In genomic region chr19:4067396-4068057, GRCh38 we compare ENCODE assay signal across 8 cellular contexts. TPM values are rescaled to one million over a fixed set of nuclear protein-coding genes. Genes with fewer than 3 reads are reported as not detected.
DNase-seq lines count a peak whose midpoint lies in the region; ATAC-seq and TF ChIP-seq lines count a peak whose summit lies in the region.

No MANE protein-coding gene starts in this region.

- no peaks in the 10 kb centered on the region for H3K9me3 ChIP-seq in BLaER1 treated with 17β-estradiol and CSF1 and Interleukin-3, amounts not matched to agents 10 nM and 100 nM (replicated peaks in 1 of 11)
- H3K9me3 ChIP-seq in stomach = no peaks in the 10 kb centered on the region

- H3K4me1 ChIP-seq in BLaER1 treated with 17β-estradiol and CSF1 and Interleukin-3, amounts not matched to agents 10 nM and 100 nM = peaks cover 35 to 50% (median 38%) of the 10 kb centered on the region in 10 experiments
- H3K4me1 ChIP-seq in stomach = peaks cover 26 to 42% (median 34%) of the 10 kb centered on the region in 4 donors

- H3K4me1 Mint-ChIP-seq in IgD-negative memory B cell (peaks cover 10 to 17% (median 12%) of the 10 kb centered on the region in 3 donors), immature natural killer cell (peaks cover 31 to 35% of the 10 kb centered on the region in 2 donors)

- no peaks in the 10 kb centered on the region for H3K9me3 Mint-ChIP-seq in IgD-negative memory B cell
- no peaks in the 10 kb centered on the region for H3K9me3 Mint-ChIP-seq in immature natural killer cell

- H3K4me3 ChIP-seq in BLaER1 treated with 17β-estradiol and CSF1 and Interleukin-3, amounts not matched to agents 10 nM and 100 nM = peak overlapping the region; percentile 83 to 96 (median 90)
- H3K4me3 ChIP-seq in stomach = peak overlapping the region; percentile 94 to 100 (median 100)

- peak overlapping the region; percentile 78 to 97 (median 91) for H3K4me2 ChIP-seq in BLaER1 treated with 17β-estradiol and CSF1 and Interleukin-3, amounts not matched to agents 10 nM and 100 nM

- peak overlapping the region; percentile 83 to 97 (median 94) for H3K4me3 Mint-ChIP-seq in IgD-negative memory B cell
- peak overlapping the region; percentile 84 to 88 (median 87) for H3K4me3 Mint-ChIP-seq in immature natural killer cell

- no peak for TF ChIP-seq POLR2A in stomach (IDR thresholded peaks at IDR 0.05)

- H3K27ac ChIP-seq in BLaER1 treated with 17β-estradiol and CSF1 and Interleukin-3, amounts not matched to agents 10 nM and 100 nM = peak overlapping the region; percentile 76 to 96 (median 91)
- H3K27ac ChIP-seq in stomach = peak overlapping the region; percentile 96 to 100 (median 98)

- TF ChIP-seq EP300 in stomach (IDR thresholded peaks at IDR 0.05) = no peak

- no peak for ATAC-seq in GM18519 (IDR thresholded peaks at IDR 0.05; ENCODE audit: low FRiP score, unreplicated experiment)

- peaks cover 10 to 23% (median 21%) of the 10 kb centered on the region in 11 experiments; a peak in 21 of 22 replicates for H3K36me3 ChIP-seq in BLaER1 treated with 17β-estradiol and CSF1 and Interleukin-3, amounts not matched to agents 10 nM and 100 nM
- H3K36me3 ChIP-seq in stomach = peaks cover 0 to 10% (median 0%) of the 10 kb centered on the region in 4 donors

- DNase-seq in astrocyte of the hippocampus (ENCODE audit: low read depth, low spot score) (peak; percentile 41), immature natural killer cell (peak in 1 of 3 donors; percentile 61), stomach (no peak), SKM-1 treated with dmso at 0.1 percent for 144 hours (lab: John Stamatoyannopoulos, UW; ENCODE audit: unreplicated experiment) (no peak), amniotic stem cell (lab: John Stamatoyannopoulos, UW) (no peak)

- 1 to 2% (median 1%) methylated on average over 37 to 58 of the region's 58 CpGs for WGBS in stomach, 5 donors

- peak overlapping the region; percentile 90 to 96 (median 95) for H3K9ac ChIP-seq in BLaER1 treated with 17β-estradiol and CSF1 and Interleukin-3, amounts not matched to agents 10 nM and 100 nM

- TF ChIP-seq CTCF in stomach (IDR thresholded peaks at IDR 0.05) = no peak

- H4K20me1 ChIP-seq in BLaER1 treated with 17β-estradiol and CSF1 and Interleukin-3, amounts not matched to agents 10 nM and 100 nM = peaks cover 25 to 27% (median 26%) of the 10 kb centered on the region in 11 experiments

- H3K36me3 Mint-ChIP-seq in IgD-negative memory B cell (peaks cover 3% of the 10 kb centered on the region), immature natural killer cell (peaks cover 0 to 3% (median 0%) of the 10 kb centered on the region in 3 donors)

- H3K27me3 Mint-ChIP-seq in IgD-negative memory B cell (no peaks in the 10 kb centered on the region), immature natural killer cell (ENCODE audit: low read depth in 3 of 3) (peaks cover 4 to 15% (median 8%) of the 10 kb centered on the region in 3 donors)

- H3K27me3 ChIP-seq in BLaER1 treated with 17β-estradiol and CSF1 and Interleukin-3, amounts not matched to agents 10 nM and 100 nM = no peaks in the 10 kb centered on the region
- H3K27me3 ChIP-seq in stomach = no peaks in the 10 kb centered on the region

- intact Hi-C loops in stomach (cut with DNase I; ENCODE audit: low total_unique reads) = no loop called here

- H3K27ac Mint-ChIP-seq in IgD-negative memory B cell = peak overlapping the region; percentile 78 to 99 (median 96)
- H3K27ac Mint-ChIP-seq in immature natural killer cell = peak overlapping the region; percentile 87 to 92 (median 91)

RNA-seq across cellular contexts. Expression of gene ZBTB7A, which starts 0.8 kb away (rescaled TPM):
- 75.7 TPM for polyA plus RNA-seq in IgD-negative memory B cell
- polyA plus RNA-seq in immature natural killer cell = 10 to 100 TPM; 10.2 to 62.3 (median 29.0) TPM
- 100 to 1,000 TPM in 2 of 5 donors, 10 to 100 TPM in 3; 11.2 to 274 (median 66.8) TPM for total RNA-seq in stomach
- 10 to 100 TPM in 2 of 3 donors, 1 to 10 TPM in 1; 8.0 to 14.4 (median 12.0) TPM for polyA plus RNA-seq in stomach

RNA-seq across cellular contexts. Expression of gene MAP2K2, which starts 56.4 kb away (rescaled TPM):
- polyA plus RNA-seq in IgD-negative memory B cell (69.1 TPM), immature natural killer cell (10 to 100 TPM; 75.5 to 96.0 (median 86.6) TPM), stomach (100 to 1,000 TPM; 137 to 162 (median 147) TPM)
- 100 to 1,000 TPM in 1 of 5 donors, 10 to 100 TPM in 4; 53.4 to 447 (median 84.3) TPM for total RNA-seq in stomach

RNA-seq across cellular contexts. Expression of gene PIAS4, which starts 60.0 kb away (rescaled TPM):
- polyA plus RNA-seq in IgD-negative memory B cell (8.9 TPM), immature natural killer cell (1 to 10 TPM; 6.1 to 8.5 (median 7.3) TPM), stomach (10 to 100 TPM in 1 of 3 donors, 1 to 10 TPM in 2; 6.6 to 14.8 (median 9.3) TPM)
- 10 to 100 TPM in 4 of 5 donors, 1 to 10 TPM in 1; 9.3 to 93.6 (median 37.5) TPM for total RNA-seq in stomach
